In genomic region chr10:21581421-21581834, GRCh38 we compare ENCODE assay signal across 7 cellular contexts. TPM values are rescaled to one million over a fixed set of nuclear protein-coding genes. Genes with fewer than 3 reads are reported as not detected.
DNase-seq lines count a peak whose midpoint lies in the region; ATAC-seq, FAIRE-seq and TF ChIP-seq lines count a peak whose summit lies in the region.
"Not testable (repeated sequence)": the region's sequence is repeated elsewhere in the genome, so short reads cannot be mapped to it uniquely, and the experiment has no call there.

No MANE protein-coding gene starts in this region.

- in situ Hi-C loops in K562 (cut with MboI), result not testable (repeated sequence)

- TF ChIP-seq POLR2A in K562 (conservative IDR thresholded peaks at IDR 0.05), result not testable (repeated sequence)

- H4K20me1 ChIP-seq in K562 (replicated peaks; ENCODE audit: control insufficient read depth, insufficient read depth, low read length), result not testable (repeated sequence)

- H3K27me3 Mint-ChIP-seq in mesothelial cell of epicardium (ENCODE audit: low read depth), result not testable (repeated sequence)

- 88% methylated on average over 3 of the region's 3 CpGs for WGBS in K562 (ENCODE audit: insufficient coverage, low coverage, missing lambda C conversion rate)

- not testable (repeated sequence) for H3K4me3 ChIP-seq in K562

- not testable (repeated sequence) for BruUV-seq in K562 (replicated peaks; lab: Mats Ljungman, UMichigan)

- H3K36me3 ChIP-seq in K562 (ENCODE audit: control insufficient read depth, insufficient read depth, low read length), result peaks cover 42% of the 10 kb centered on the region

- not testable (repeated sequence) for H3K9ac ChIP-seq in K562 (ENCODE audit: insufficient read depth in 1 of 2, low read depth in 2 of 2, low read length in 2 of 2)

- intact Hi-C loops in K562 (cut with micrococcal nuclease), result not testable (repeated sequence)

- peaks cover 15% of the 10 kb centered on the region for H3K9me3 Mint-ChIP-seq in mesothelial cell of epicardium

- TF ChIP-seq RAD21 in K562 (CRISPR knock-in tag; conservative IDR thresholded peaks at IDR 0.05 in 1 of 2, IDR thresholded peaks at IDR 0.05 in 1 of 2), result not testable (repeated sequence)

- H3K4me1 ChIP-seq in K562 (replicated peaks in 1 of 2; ENCODE audit: control insufficient read depth in 2 of 2, insufficient read depth in 2 of 2, low read length in 2 of 2), result not testable (repeated sequence)

- H3K9me1 ChIP-seq in K562 (ENCODE audit: control insufficient read depth, insufficient read depth, low read length), result not testable (repeated sequence)

- POLR2A ChIA-PET in K562 (lab: Yijun Ruan, JAX), result not testable (repeated sequence)

- DNase-seq in activated CD4-positive, alpha-beta T cell treated with anti-CD3 and anti-CD28 coated beads, Interleukin-2, amount 50 U/mL, for 48 hours, result peak; percentile 12 to 46
- DNase-seq in K562 (ENCODE audit: extremely low read depth in 1 of 4, low spot score in 3 of 4); mesothelial cell of epicardium (ENCODE audit: low spot score in 2 of 2, unreplicated experiment in 2 of 2): not testable (repeated sequence)

- CTCF ChIA-PET in K562 (lab: Yijun Ruan, JAX; ENCODE audit: low intra/inter-chr PET ratio), result not testable (repeated sequence)

- not testable (repeated sequence) for H3K9me3 ChIP-seq in K562 (replicated peaks; ENCODE audit: control insufficient read depth, insufficient read depth, low read depth, low read length)

- peaks cover 20% of the 10 kb centered on the region for H3K4me1 Mint-ChIP-seq in mesothelial cell of epicardium

- not testable (repeated sequence) for TF ChIP-seq EP300 in K562 (IDR thresholded peaks at IDR 0.05; ENCODE audit: low read length)

- H3K36me3 Mint-ChIP-seq in mesothelial cell of epicardium, result peaks cover 25% of the 10 kb centered on the region

- peaks cover 86% of the 10 kb centered on the region for H3K79me2 ChIP-seq in K562 (ENCODE audit: control insufficient read depth, insufficient read depth, low read length)

- not testable (repeated sequence) for H3K4me2 ChIP-seq in K562 (ENCODE audit: insufficient read depth, low read length)

- not testable (repeated sequence) for TF ChIP-seq CTCF in K562 (IDR thresholded peaks at IDR 0.05 in 2 of 3, conservative IDR thresholded peaks at IDR 0.05 in 1 of 3; ENCODE audit: insufficient read depth in 2 of 3, low read depth in 1 of 3, low read length in 3 of 3); mesothelial cell of epicardium (IDR thresholded peaks at IDR 0.05; ENCODE audit: unreplicated experiment)

- FAIRE-seq in K562 (lab: Jason Lieb, UNC), result not testable (repeated sequence)

- not testable (repeated sequence) for H2AFZ ChIP-seq in K562 (ENCODE audit: low read depth, low read length)

- H3K27ac Mint-ChIP-seq in mesothelial cell of epicardium, result peak overlapping the region; percentile 19

- not testable (repeated sequence) for H3K27ac ChIP-seq in K562 (ENCODE audit: extremely low read depth, low read depth, low read length)

- not testable (repeated sequence) for H3K4me3 Mint-ChIP-seq in mesothelial cell of epicardium

- H3K27me3 ChIP-seq in K562 (ENCODE audit: control insufficient read depth in 2 of 2, insufficient read depth in 2 of 2, low read length in 2 of 2), result not testable (repeated sequence)

- ATAC-seq in GM18519 (IDR thresholded peaks at IDR 0.05; ENCODE audit: low FRiP score, unreplicated experiment) (peak; percentile 81), GM21423 (IDR thresholded peaks at IDR 0.05; ENCODE audit: unreplicated experiment) (peak; percentile 74), HG02884 (IDR thresholded peaks at IDR 0.05; ENCODE audit: unreplicated experiment) (peak; percentile 85), HG03469 (IDR thresholded peaks at IDR 0.05; ENCODE audit: unreplicated experiment) (peak; percentile 71), K562 (peak; percentile 44)

TF ChIP-seq in K562, 482 proteins besides CTCF, POLR2A, EP300 and RAD21:
- 0 out of 2 replicates have a peak, but pooled peaks have one; percentile 13 for TF ChIP-seq TCF3 (CRISPR knock-in tag; IDR thresholded peaks at IDR 0.05)
- peak in 1 of 2 experiments; percentile 70; a peak in 1 of 4 replicates for TF ChIP-seq FOXA3 (CRISPR knock-in tag; conservative IDR thresholded peaks at IDR 0.05 in 1 of 2, IDR thresholded peaks at IDR 0.05 in 1 of 2)

RNA-seq across cellular contexts. Expression of gene MLLT10, which starts 47.4 kb away (rescaled TPM):
- total RNA-seq in K562 (2011; cell fraction: chromatin; rRNA removed; ENCODE audit: low replicate concordance), result 203 and 284 TPM in 2 replicates
- total RNA-seq in K562 (2011; cell fraction: nucleolus; rRNA removed), result 117 and 140 TPM in 2 replicates
- 136 and 162 TPM in 2 replicates for total RNA-seq in K562 (2011; cell fraction: nucleoplasm; rRNA removed)
- total RNA-seq in K562 (2014; rRNA removed) (65.3 and 69.9 TPM in 2 replicates), K562 (2014; rRNA removed; fragmentation: Illumina TruSeq; extraction: Trizol) (58.5 and 59.7 TPM in 2 replicates), K562 (2015; rRNA removed; fragmentation: Illumina TruSeq; extraction: Trizol) (50.9 and 60.2 TPM in 2 replicates), K562 (2021) (58.7 and 64.2 TPM in 2 replicates), mesothelial cell of epicardium (56.1 to 64.4 TPM (median 62.5 TPM) in 3 replicates)
- polyA plus RNA-seq in K562 (2011; rRNA removed) (81.4 and 91.1 TPM in 2 replicates), K562 (2014; fragmentation: Illumina TruSeq; extraction: Trizol) (58.4 and 65.2 TPM in 2 replicates), K562 (2014; fragmentation: Nextera tagmentation; extraction: Ambion mirVana) (10 to 100 TPM; 18.8 to 25.8 TPM), K562 (2014; rRNA removed) (55.5 and 73.7 TPM in 2 replicates)
- 46.9 and 65.5 TPM in 2 replicates for polyA plus RNA-seq in K562 (2011; cell fraction: cytosol; rRNA removed)
- 106 and 111 TPM in 2 replicates for polyA plus RNA-seq in K562 (2011; cell fraction: nucleus; rRNA removed)
- polyA plus RNA-seq in K562 (2012), result 41.9 and 61.1 TPM in 2 replicates
- polyA minus RNA-seq in K562 (2011; rRNA and poly(A)+ RNA removed), result 118 and 129 TPM in 2 replicates
- polyA minus RNA-seq in K562 (2011; cell fraction: cytosol; rRNA and poly(A)+ RNA removed), result 14.8 and 32.9 TPM in 2 replicates
- 104 and 111 TPM in 2 replicates for polyA minus RNA-seq in K562 (2011; cell fraction: nucleus; rRNA and poly(A)+ RNA removed)

RNA-seq across cellular contexts. Expression of gene SKIDA1, which starts 55.9 kb away (rescaled TPM):
- 0.44 and 0.51 TPM in 2 replicates for total RNA-seq in K562 (2011; cell fraction: chromatin; rRNA removed; ENCODE audit: low replicate concordance)
- total RNA-seq in K562 (2011; cell fraction: nucleolus; rRNA removed), result 0.26 and 0.50 TPM in 2 replicates
- 0.38 and 0.51 TPM in 2 replicates for total RNA-seq in K562 (2011; cell fraction: nucleoplasm; rRNA removed)
- total RNA-seq in K562 (2014; rRNA removed), result 0.09 and 0.24 TPM in 2 replicates
- 0.18 and 0.45 TPM in 2 replicates for total RNA-seq in K562 (2014; rRNA removed; fragmentation: Illumina TruSeq; extraction: Trizol)
- 0.36 and 0.49 TPM in 2 replicates for total RNA-seq in K562 (2015; rRNA removed; fragmentation: Illumina TruSeq; extraction: Trizol)
- 0.42 and 1.0 TPM in 2 replicates for total RNA-seq in K562 (2021)
- 0.34 and 1.1 TPM in 2 replicates for polyA plus RNA-seq in K562 (2011; rRNA removed)
- 0.06 and 0.18 TPM in 2 replicates for polyA plus RNA-seq in K562 (2011; cell fraction: cytosol; rRNA removed)
- 0.47 and 1.4 TPM in 2 replicates for polyA plus RNA-seq in K562 (2011; cell fraction: nucleus; rRNA removed)
- 0.25 and 0.42 TPM in 2 replicates for polyA plus RNA-seq in K562 (2012)
- polyA plus RNA-seq in K562 (2014; fragmentation: Illumina TruSeq; extraction: Trizol), result 0.35 and 0.59 TPM in 2 replicates
- under 1 TPM; 0.76 to 0.77 TPM for polyA plus RNA-seq in K562 (2014; fragmentation: Nextera tagmentation; extraction: Ambion mirVana)
- 0.05 and 1.4 TPM in 2 replicates for polyA plus RNA-seq in K562 (2014; rRNA removed)
- polyA minus RNA-seq in K562 (2011; rRNA and poly(A)+ RNA removed), result 0.18 and 0.35 TPM in 2 replicates
- 1.1 TPM in 1 of 2 replicates, not detected in the other for polyA minus RNA-seq in K562 (2011; cell fraction: cytosol; rRNA and poly(A)+ RNA removed)
- 0.22 and 0.40 TPM in 2 replicates for polyA minus RNA-seq in K562 (2011; cell fraction: nucleus; rRNA and poly(A)+ RNA removed)
- 9.7 to 10.4 TPM (median 9.7 TPM) in 3 replicates for total RNA-seq in mesothelial cell of epicardium
